Comparison of ENCODE assay signal across 8 cellular contexts in genomic region chr5:137743031-137743640, GRCh38. TPM values are rescaled to one million over a fixed set of nuclear protein-coding genes. Genes with fewer than 3 reads are reported as not detected.
DNase-seq lines count a peak whose midpoint lies in the region; ATAC-seq and TF ChIP-seq lines count a peak whose summit lies in the region.

No MANE protein-coding gene starts in this region.

- ATAC-seq in HG03045 (IDR thresholded peaks at IDR 0.05; ENCODE audit: unreplicated experiment) (peak; percentile 65), WTC11 (peak; percentile 87), lower lobe of right lung (peak; percentile 77 to 81)
- peak; percentile 82 to 88 for ATAC-seq in stimulated activated naive B cell treated with anti-CD40 and anti-IgM and Interleukin-4, amounts not matched to agents 10 μg/mL and 1 μg/mL and 100 μg/mL, for 72 hours (replicated peaks)

- no peak overlapping the region for H3K27ac Mint-ChIP-seq in activated T-cell treated with anti-CD3 and anti-CD28 coated beads, Interleukin-2, amount 50 U/mL, for 24 hours
- no peak overlapping the region for H3K27ac Mint-ChIP-seq in WTC11
- no peak overlapping the region for H3K27ac Mint-ChIP-seq in stimulated activated naive B cell treated with anti-CD40 and anti-IgM and Interleukin-4, amounts not matched to agents 10 μg/mL and 1 μg/mL and 100 μg/mL, for 72 hours

- no peaks in the 10 kb centered on the region for H3K27me3 ChIP-seq in dorsolateral prefrontal cortex
- H3K27me3 ChIP-seq in lower lobe of right lung (ENCODE audit: low read depth): no peaks in the 10 kb centered on the region

- peaks cover 10% of the 10 kb centered on the region for H3K9me3 Mint-ChIP-seq in activated T-cell treated with anti-CD3 and anti-CD28 coated beads, Interleukin-2, amount 50 U/mL, for 24 hours
- H3K9me3 Mint-ChIP-seq in WTC11: peaks cover 10% of the 10 kb centered on the region
- no peaks in the 10 kb centered on the region for H3K9me3 Mint-ChIP-seq in stimulated activated naive B cell treated with anti-CD40 and anti-IgM and Interleukin-4, amounts not matched to agents 10 μg/mL and 1 μg/mL and 100 μg/mL, for 72 hours

- POLR2A ChIA-PET in WTC11 (lab: Charles Lee): no interaction called here

- DNase-seq in activated T-cell treated with anti-CD3 and anti-CD28 coated beads for 1 hour (ENCODE audit: low read depth): peak; percentile 40
- DNase-seq in activated T-cell treated with anti-CD3 and anti-CD28 coated beads, Interleukin-2, amount 50 U/mL, for 24 hours: no peak
- DNase-seq in NCI-H226: peak; percentile 39
- DNase-seq in WTC11 (ENCODE audit: low spot score): peak; percentile 43
- peak in 5 of 10 donors; percentile 28 to 71 (median 44) for DNase-seq in dorsolateral prefrontal cortex
- DNase-seq in lower lobe of right lung: no peak
- DNase-seq in stimulated activated naive B cell treated with anti-CD40 and anti-IgM and Interleukin-4, amounts not matched to agents 10 μg/mL and 1 μg/mL and 100 μg/mL, for 72 hours: peak; percentile 29

- peak; percentile 37; the same call in 1 of the 2 replicates for TF ChIP-seq CTCF in WTC11 (IDR thresholded peaks at IDR 0.05)
- peak; percentile 38 to 83 (median 70) for TF ChIP-seq CTCF in dorsolateral prefrontal cortex (IDR thresholded peaks at IDR 0.05 in 54 of 56, conservative IDR thresholded peaks at IDR 0.05 in 2 of 56; ENCODE audit: low read depth in 1 of 56, partially characterized antibody in 56 of 56)
- peak; percentile 58 for TF ChIP-seq CTCF in lower lobe of right lung (IDR thresholded peaks at IDR 0.05)

- no peak overlapping the region for H3K4me3 Mint-ChIP-seq in activated T-cell treated with anti-CD3 and anti-CD28 coated beads, Interleukin-2, amount 50 U/mL, for 24 hours
- no peak overlapping the region for H3K4me3 Mint-ChIP-seq in WTC11
- no peak overlapping the region for H3K4me3 Mint-ChIP-seq in stimulated activated naive B cell treated with anti-CD40 and anti-IgM and Interleukin-4, amounts not matched to agents 10 μg/mL and 1 μg/mL and 100 μg/mL, for 72 hours

- H3K36me3 Mint-ChIP-seq in activated T-cell treated with anti-CD3 and anti-CD28 coated beads, Interleukin-2, amount 50 U/mL, for 24 hours (ENCODE audit: low read depth): peaks cover 3% of the 10 kb centered on the region
- no peaks in the 10 kb centered on the region for H3K36me3 Mint-ChIP-seq in WTC11
- no peaks in the 10 kb centered on the region for H3K36me3 Mint-ChIP-seq in stimulated activated naive B cell treated with anti-CD40 and anti-IgM and Interleukin-4, amounts not matched to agents 10 μg/mL and 1 μg/mL and 100 μg/mL, for 72 hours

- H3K9me3 ChIP-seq in lower lobe of right lung: no peaks in the 10 kb centered on the region

- no peak overlapping the region for H3K27ac ChIP-seq in dorsolateral prefrontal cortex
- no peak overlapping the region for H3K27ac ChIP-seq in lower lobe of right lung

- H3K4me1 Mint-ChIP-seq in activated T-cell treated with anti-CD3 and anti-CD28 coated beads, Interleukin-2, amount 50 U/mL, for 24 hours (ENCODE audit: low read depth): peaks cover 20% of the 10 kb centered on the region
- H3K4me1 Mint-ChIP-seq in WTC11: peaks cover 8% of the 10 kb centered on the region; the same call in 1 of the 2 replicates
- H3K4me1 Mint-ChIP-seq in stimulated activated naive B cell treated with anti-CD40 and anti-IgM and Interleukin-4, amounts not matched to agents 10 μg/mL and 1 μg/mL and 100 μg/mL, for 72 hours: no peaks in the 10 kb centered on the region

- intact Hi-C loops in dorsolateral prefrontal cortex (cut with DNase I) (loop anchor here (2.0 to 10.0 kb wide), 3 partner anchors 78 to 116 kb away; no protein-coding TSS in a partner anchor), lower lobe of right lung (cut with DNase I) (loop anchor here (10.0 kb wide), 1 partner anchor 88 kb away; no protein-coding TSS in a partner anchor)

- H3K27me3 Mint-ChIP-seq in activated T-cell treated with anti-CD3 and anti-CD28 coated beads, Interleukin-2, amount 50 U/mL, for 24 hours: no peaks in the 10 kb centered on the region
- H3K27me3 Mint-ChIP-seq in WTC11 (ENCODE audit: low read depth): no peaks in the 10 kb centered on the region; the same call in 1 of the 2 replicates
- no peaks in the 10 kb centered on the region for H3K27me3 Mint-ChIP-seq in stimulated activated naive B cell treated with anti-CD40 and anti-IgM and Interleukin-4, amounts not matched to agents 10 μg/mL and 1 μg/mL and 100 μg/mL, for 72 hours

- H3K4me1 ChIP-seq in lower lobe of right lung: no peaks in the 10 kb centered on the region

- CTCF ChIA-PET in WTC11 (lab: Charles Lee): interaction anchor here (0.6 to 4.0 kb wide), 37 partner anchors 8 to 1724 kb away, joined by 3 to 135 read pairs (median 6); partner anchors contain the start of gene PKD2L2

- no peaks in the 10 kb centered on the region for H3K36me3 ChIP-seq in lower lobe of right lung

- H3K4me3 ChIP-seq in dorsolateral prefrontal cortex (no peak overlapping the region), lower lobe of right lung (no peak overlapping the region)

TF ChIP-seq in WTC11, 78 proteins besides CTCF, POLR2A, EP300 and RAD21:
- no peak for TF ChIP-seq MAX (CRISPR knock-in tag; IDR thresholded peaks at IDR 0.05)
- no peak for TF ChIP-seq EMX1 (CRISPR knock-in tag; IDR thresholded peaks at IDR 0.05)
- TF ChIP-seq E2F4 (CRISPR knock-in tag; IDR thresholded peaks at IDR 0.05; ENCODE audit: borderline replicate concordance, low read depth): no peak
- no peak for TF ChIP-seq SMAD4 (CRISPR knock-in tag; IDR thresholded peaks at IDR 0.05)
- no peak for TF ChIP-seq NR2C2 (CRISPR knock-in tag; IDR thresholded peaks at IDR 0.05)

RNA-seq across cellular contexts. Expression of gene KLHL3, which starts 7.2 kb away (rescaled TPM):
- total RNA-seq in WTC11 (2021) (14.7 to 18.2 TPM (median 15.7 TPM) in 3 replicates), dorsolateral prefrontal cortex (10 to 100 TPM; 31.4 to 71.8 (median 48.9) TPM), lower lobe of right lung (6.7 TPM)

RNA-seq across cellular contexts. Expression of gene HNRNPA0, which starts 11.0 kb away (rescaled TPM):
- 65.6 to 66.6 TPM (median 66.0 TPM) in 3 replicates for total RNA-seq in WTC11 (2021)
- 10 to 100 TPM; 18.9 to 34.2 (median 26.7) TPM for total RNA-seq in dorsolateral prefrontal cortex
- total RNA-seq in lower lobe of right lung: 21.7 TPM

Comparison
In these comparisons a context has a peak if more than half of its experiments do, and no peak if none do; other contexts are left out.
1. DNase-seq: peak in activated T-cell treated with anti-CD3 and anti-CD28 coated beads for 1 hour (single experiment), NCI-H226 (single experiment), WTC11 (single experiment) and stimulated activated naive B cell treated with anti-CD40 and anti-IgM and Interleukin-4, amounts not matched to agents 10 μg/mL and 1 μg/mL and 100 μg/mL, for 72 hours (single experiment); none in activated T-cell treated with anti-CD3 and anti-CD28 coated beads, Interleukin-2, amount 50 U/mL, for 24 hours (single experiment) and lower lobe of right lung (single experiment).
2. Peak in every context shown above with its lines, with median percentiles within 50 percentile points of each other: ATAC-seq and CTCF ChIP-seq.